In genomic region chr5:157390179-157390923, GRCh38 we compare ENCODE assay signal across 1 cellular context.
TF ChIP-seq lines count a peak whose summit lies in the region.

No MANE protein-coding gene starts in this region.

TF ChIP-seq in HepG2, 621 proteins besides CTCF, POLR2A, EP300 and RAD21 (continued from another document and continues in another):
- TF ChIP-seq HMGA1 (CRISPR knock-in tag; conservative IDR thresholded peaks at IDR 0.05) = no peak
- TF ChIP-seq ZNF18 (CRISPR knock-in tag; IDR thresholded peaks at IDR 0.05; ENCODE audit: insufficient replicate concordance) = no peak
- no peak for TF ChIP-seq ZBTB8A (CRISPR knock-in tag; IDR thresholded peaks at IDR 0.05; ENCODE audit: borderline replicate concordance, low read depth)
- no peak for TF ChIP-seq NFYC (CRISPR knock-in tag; IDR thresholded peaks at IDR 0.05)
- no peak for TF ChIP-seq ZNF567 (CRISPR knock-in tag; IDR thresholded peaks at IDR 0.05; ENCODE audit: borderline replicate concordance)
- TF ChIP-seq TOPORS (CRISPR knock-in tag; IDR thresholded peaks at IDR 0.05) = no peak
- no peak for TF ChIP-seq ZNF251 (CRISPR knock-in tag; IDR thresholded peaks at IDR 0.05)
- TF ChIP-seq CREB1 (IDR thresholded peaks at IDR 0.05) = no peak
- TF ChIP-seq CREB1 (CRISPR knock-in tag; IDR thresholded peaks at IDR 0.05) = 0 out of 2 replicates have a peak, but pooled peaks have one; percentile 24
- TF ChIP-seq ZSCAN12 (CRISPR knock-in tag; IDR thresholded peaks at IDR 0.05) = no peak
- no peak for TF ChIP-seq REXO4 (CRISPR knock-in tag; IDR thresholded peaks at IDR 0.05; ENCODE audit: borderline replicate concordance)
- peak; percentile 87; the same call in 1 of the 2 replicates for TF ChIP-seq ZBTB34 (CRISPR knock-in tag; IDR thresholded peaks at IDR 0.05)
- peak; percentile 13; the same call in 1 of the 2 replicates for TF ChIP-seq THRA (CRISPR knock-in tag; IDR thresholded peaks at IDR 0.05; ENCODE audit: borderline replicate concordance)
- TF ChIP-seq ELF1 (CRISPR knock-in tag; IDR thresholded peaks at IDR 0.05) = no peak
- no peak for TF ChIP-seq ARNTL (CRISPR knock-in tag; IDR thresholded peaks at IDR 0.05)
- no peak for TF ChIP-seq ZNF773 (CRISPR knock-in tag; IDR thresholded peaks at IDR 0.05; ENCODE audit: borderline replicate concordance)
- TF ChIP-seq POLR2AphosphoS2 (IDR thresholded peaks at IDR 0.05; ENCODE audit: low read depth, low read length) = no peak
- no peak for TF ChIP-seq BRF2 (CRISPR knock-in tag; IDR thresholded peaks at IDR 0.05)
- no peak for TF ChIP-seq ATF5 (CRISPR knock-in tag; IDR thresholded peaks at IDR 0.05; ENCODE audit: low read depth)
- peak; percentile 33; the same call in 1 of the 2 replicates for TF ChIP-seq ZKSCAN8 (CRISPR knock-in tag; IDR thresholded peaks at IDR 0.05; ENCODE audit: borderline replicate concordance)
- TF ChIP-seq ZNF337 (CRISPR knock-in tag; IDR thresholded peaks at IDR 0.05; ENCODE audit: borderline replicate concordance, low read depth) = no peak
- TF ChIP-seq ZNF883 (CRISPR knock-in tag; IDR thresholded peaks at IDR 0.05; ENCODE audit: not compliant biosample characterization) = no peak
- TF ChIP-seq MYPOP (CRISPR knock-in tag; IDR thresholded peaks at IDR 0.05) = no peak
- no peak for TF ChIP-seq ZNF781 (CRISPR knock-in tag; IDR thresholded peaks at IDR 0.05; ENCODE audit: borderline replicate concordance, not compliant biosample characterization)
- TF ChIP-seq ZNF556 (CRISPR knock-in tag; IDR thresholded peaks at IDR 0.05; ENCODE audit: borderline replicate concordance) = 0 out of 2 replicates have a peak, but pooled peaks have one; percentile 44
- TF ChIP-seq SMAD9 (CRISPR knock-in tag; IDR thresholded peaks at IDR 0.05) = no peak
- no peak for TF ChIP-seq GZF1 (CRISPR knock-in tag; IDR thresholded peaks at IDR 0.05)
- TF ChIP-seq MZF1 (CRISPR knock-in tag; IDR thresholded peaks at IDR 0.05; ENCODE audit: borderline replicate concordance) = no peak
- no peak for TF ChIP-seq EEA1 (CRISPR knock-in tag; IDR thresholded peaks at IDR 0.05; ENCODE audit: borderline replicate concordance)
- peak; percentile 25; the same call in 1 of the 2 replicates for TF ChIP-seq ATF3 (CRISPR knock-in tag; IDR thresholded peaks at IDR 0.05)
- 0 out of 2 replicates have a peak, but pooled peaks have one; percentile 35 for TF ChIP-seq ZGPAT (CRISPR knock-in tag; IDR thresholded peaks at IDR 0.05)
- no peak for TF ChIP-seq SIN3B (IDR thresholded peaks at IDR 0.05; ENCODE audit: low read length)
- TF ChIP-seq CC2D1A (CRISPR knock-in tag; IDR thresholded peaks at IDR 0.05) = no peak
- TF ChIP-seq SKIL (CRISPR knock-in tag; IDR thresholded peaks at IDR 0.05; ENCODE audit: borderline replicate concordance) = no peak
- no peak for TF ChIP-seq ARNT2 (CRISPR knock-in tag; IDR thresholded peaks at IDR 0.05; ENCODE audit: low read depth)
- TF ChIP-seq HNF1A (IDR thresholded peaks at IDR 0.05; ENCODE audit: low read depth) = no peak
- TF ChIP-seq HNF1A (CRISPR knock-in tag; IDR thresholded peaks at IDR 0.05; ENCODE audit: borderline replicate concordance) = 0 out of 2 replicates have a peak, but pooled peaks have one; percentile 49
- no peak for TF ChIP-seq SKI (IDR thresholded peaks at IDR 0.05; ENCODE audit: partially characterized antibody)
- TF ChIP-seq ETV5 (CRISPR knock-in tag; IDR thresholded peaks at IDR 0.05; ENCODE audit: borderline replicate concordance) = peak; percentile 15; the same call in 1 of the 2 replicates
- no peak for TF ChIP-seq RCOR2 (CRISPR knock-in tag; IDR thresholded peaks at IDR 0.05)
- no peak for TF ChIP-seq ZNF367 (CRISPR knock-in tag; IDR thresholded peaks at IDR 0.05; ENCODE audit: borderline replicate concordance)
- no peak for TF ChIP-seq ZNF816 (CRISPR knock-in tag; IDR thresholded peaks at IDR 0.05; ENCODE audit: borderline replicate concordance)
- no peak for TF ChIP-seq AGO1 (IDR thresholded peaks at IDR 0.05; ENCODE audit: low read depth, low read length, poor library complexity, severe bottlenecking)
- peak; percentile 94 for TF ChIP-seq FOSL2 (CRISPR knock-in tag; IDR thresholded peaks at IDR 0.05)
- TF ChIP-seq ZNF772 (CRISPR knock-in tag; IDR thresholded peaks at IDR 0.05) = no peak
- no peak for TF ChIP-seq EZH2 (conservative IDR thresholded peaks at IDR 0.05; ENCODE audit: low read depth, low read length)
- TF ChIP-seq NFE2L2 (IDR thresholded peaks at IDR 0.05; ENCODE audit: low read length) = no peak
- no peak for TF ChIP-seq ZNF12 (CRISPR knock-in tag; IDR thresholded peaks at IDR 0.05)
- no peak for TF ChIP-seq HES4 (CRISPR knock-in tag; IDR thresholded peaks at IDR 0.05; ENCODE audit: borderline replicate concordance)
- no peak for TF ChIP-seq ZNF160 (CRISPR knock-in tag; IDR thresholded peaks at IDR 0.05)
- TF ChIP-seq ZNF629 (CRISPR knock-in tag; conservative IDR thresholded peaks at IDR 0.05) = peak; percentile 33; the same call in 1 of the 2 replicates
- TF ChIP-seq XRCC5 (optimal IDR thresholded peaks at IDR 0.05; ENCODE audit: low read length) = peak; percentile 78
- no peak for TF ChIP-seq BHLHE40 (IDR thresholded peaks at IDR 0.05; ENCODE audit: low read length)
- peak; percentile 35; the same call in 1 of the 2 replicates for TF ChIP-seq HIVEP1 (CRISPR knock-in tag; IDR thresholded peaks at IDR 0.05)
- no peak for TF ChIP-seq ZNF44 (CRISPR knock-in tag; IDR thresholded peaks at IDR 0.05)
- no peak for TF ChIP-seq MYC (CRISPR knock-in tag; IDR thresholded peaks at IDR 0.05; ENCODE audit: borderline replicate concordance)
- TF ChIP-seq ZNF263 (CRISPR knock-in tag; IDR thresholded peaks at IDR 0.05) = no peak
- no peak for TF ChIP-seq ZNF569 (CRISPR knock-in tag; IDR thresholded peaks at IDR 0.05; ENCODE audit: borderline replicate concordance)
